13 cellular contexts compared by ENCODE assay signal in genomic region chr22:46607483-46608114, GRCh38.
"Had no signal": no experiment of that assay in that cellular context is flagged by ENCODE, and none has a peak within 500 bp of the region (broad histone marks: within the 10 kb centered on the region; RNA-seq: fewer than 3 reads in every experiment).

No MANE protein-coding gene starts in this region.

- H3K27me3 ChIP-seq: hepatocyte, ovary had no signal

- H2AFZ ChIP-seq: hepatocyte had no signal

- H3K4me2 ChIP-seq: hepatocyte had no signal

- H3K4me3 ChIP-seq: coronary artery, hepatocyte, ovary had no signal

- DNase-seq: activated CD4-positive, alpha-beta memory T cell treated with anti-CD3 and anti-CD28 coated beads, Interleukin-2, amount 10 ng/mL, durations not matched to agents 7 days and 5 days; activated CD4-positive, CD25-positive, alpha-beta regulatory T cell treated with anti-CD3 and anti-CD28 coated beads, Interleukin-2, amount 50 U/mL, for 72 hours; activated CD8-positive, alpha-beta memory T cell treated with anti-CD3 and anti-CD28 coated beads, Interleukin-2, amount 50 U/mL, for 4 hours; activated naive CD4-positive, alpha-beta T cell; caudate nucleus; effector CD8-positive, alpha-beta T cell; kidney glomerular epithelial cell; stimulated activated CD4-positive, alpha-beta T cell treated with anti-CD3 and anti-CD28 coated beads, Interleukin-15, amount 100 ng/mL, for 24 hours; stimulated activated CD4-positive, alpha-beta T cell treated with anti-CD3 and anti-CD28 coated beads, Interleukin-4, amount 100 ng/mL, for 4 hours; stimulated activated naive CD8-positive, alpha-beta T cell treated with anti-CD3 and anti-CD28 coated beads, Interleukin-15, amount 100 ng/mL, for 72 hours had no signal

- H3K9me3 ChIP-seq: ovary had no signal

- H3K36me3 ChIP-seq: ovary had no signal

- ATAC-seq: stimulated activated naive CD8-positive, alpha-beta T cell treated with anti-CD3 and anti-CD28 coated beads, Interleukin-15, amount 100 ng/mL, for 72 hours had no signal

- H3K27ac ChIP-seq: coronary artery, hepatocyte, ovary had no signal
